In the genomic region with DNA sequence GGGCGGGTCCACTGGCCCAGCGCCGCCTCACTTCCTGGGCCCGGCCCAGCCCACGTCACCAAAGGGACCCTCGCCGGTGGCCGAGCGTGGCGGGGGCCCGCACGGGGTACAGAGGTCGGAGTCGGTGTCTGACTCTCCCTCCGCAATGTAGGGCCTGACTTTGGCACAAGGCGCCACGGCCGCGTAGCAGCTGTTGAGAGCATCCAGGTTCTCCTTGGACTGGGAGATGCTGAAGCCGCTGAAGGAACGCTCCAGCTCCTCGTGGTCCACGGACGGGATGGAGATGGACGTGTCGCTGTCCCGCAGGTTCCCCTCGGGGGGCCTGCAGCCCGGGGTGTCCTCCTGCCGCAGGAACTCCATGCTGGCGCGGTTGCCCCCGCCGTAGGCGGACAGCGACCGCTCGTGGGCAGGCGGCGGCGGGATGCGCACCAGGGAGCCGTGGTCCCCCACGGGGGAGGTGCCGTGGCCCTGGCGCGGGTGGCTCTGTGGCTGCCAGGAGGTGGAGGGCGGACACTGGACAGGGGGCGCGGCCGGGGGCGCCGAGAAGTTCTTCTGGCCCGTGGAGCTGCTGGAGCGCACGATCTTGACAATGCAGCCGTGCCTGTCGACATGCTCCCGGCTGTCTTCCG, we compare ENCODE assay signal across 11 cellular contexts. TPM values are rescaled to one million over a fixed set of nuclear protein-coding genes. Genes with fewer than 3 reads are reported as not detected.
"Had no signal": no experiment of that assay in that cellular context is flagged by ENCODE, and none has a peak within 500 bp of the region (broad histone marks: within the 10 kb centered on the region; RNA-seq: fewer than 3 reads in every experiment).

No MANE protein-coding gene starts in this region.

- H3K9me3 ChIP-seq: HAP-1 had no signal

- DNase-seq: H7, HFFc6, KBM-7 had no signal

- FAIRE-seq: HTR-8/SVneo had no signal

- H3K9ac ChIP-seq: KMS-11 had no signal

- H3K4me3 ChIP-seq: GM23338, HAP-1 had no signal

- H3K27ac ChIP-seq: KMS-11 had no signal

- H3K4me2 ChIP-seq: GM23338, KMS-11 had no signal

- H2AFZ ChIP-seq: GM23338 had no signal

- H3K36me3 ChIP-seq: HAP-1 had no signal

- H3K4me1 ChIP-seq: HAP-1 had no signal

- ATAC-seq: GM23338, HCT116 had no signal

RNA-seq across cellular contexts. Expression of gene CHRNA4, which starts 45.6 kb away (rescaled TPM):
- total RNA-seq: H4, HFFc6, HT-29 had no signal
- polyA plus RNA-seq: IgD-negative memory B cell had no signal
